9 cellular contexts compared by ENCODE assay signal in the genomic region with DNA sequence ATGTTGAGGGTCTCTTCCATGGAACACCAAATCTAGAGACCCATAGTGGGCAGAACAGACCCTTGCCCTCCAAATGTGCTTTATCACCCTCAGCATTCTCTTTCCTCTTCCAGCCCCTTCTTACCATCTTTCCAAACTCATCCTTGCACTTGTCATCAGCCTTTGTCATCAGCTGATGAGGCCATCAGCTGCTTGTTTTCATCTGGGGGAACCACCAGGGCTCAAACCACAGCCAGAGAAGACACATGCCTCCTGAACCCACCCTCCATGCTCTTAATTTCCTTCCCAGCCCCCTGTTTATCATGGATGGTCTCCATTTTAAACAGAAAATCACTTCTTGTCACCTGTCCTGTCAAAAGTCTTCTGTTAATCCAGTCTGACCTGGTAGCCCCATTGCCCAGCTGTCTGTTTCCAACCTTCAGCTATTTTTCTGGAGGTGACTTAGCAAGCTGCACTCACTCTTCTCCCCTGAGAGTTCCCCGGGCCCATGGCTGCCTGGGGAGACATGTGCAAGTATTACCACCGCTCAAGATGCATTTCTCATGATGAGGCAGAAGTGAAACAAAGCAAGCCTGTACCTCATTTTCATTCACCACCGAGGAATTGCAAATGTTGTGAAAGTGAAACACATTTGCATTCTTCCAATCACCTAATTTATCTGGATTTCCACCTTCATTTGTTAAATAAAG. TPM values are rescaled to one million over a fixed set of nuclear protein-coding genes. Genes with fewer than 3 reads are reported as not detected.
DNase-seq lines count a peak whose midpoint lies in the region; ATAC-seq and TF ChIP-seq lines count a peak whose summit lies in the region.
"Had no signal": no experiment of that assay in that cellular context is flagged by ENCODE, and none has a peak within 500 bp of the region (broad histone marks: within the 10 kb centered on the region; RNA-seq: fewer than 3 reads in every experiment).

No MANE protein-coding gene starts in this region.

- peaks cover 4% of the 10 kb centered on the region for H3K4me1 Mint-ChIP-seq in activated naive CD8-positive, alpha-beta T cell treated with anti-CD3 and anti-CD28 coated beads for 36 hours
- no peaks in the 10 kb centered on the region for H3K4me1 Mint-ChIP-seq in MCF 10A (ENCODE audit: insufficient read depth, unreplicated experiment)

- intact Hi-C loops in MCF 10A (cut with micrococcal nuclease): no loop called here

- no peaks in the 10 kb centered on the region for H3K9me3 Mint-ChIP-seq in activated naive CD8-positive, alpha-beta T cell treated with anti-CD3 and anti-CD28 coated beads for 36 hours
- H3K9me3 Mint-ChIP-seq in MCF 10A (ENCODE audit: unreplicated experiment): no peaks in the 10 kb centered on the region

- BruUV-seq in MCF 10A (replicated peaks; lab: Mats Ljungman, UMichigan): no TSS peak

- peak overlapping the region; percentile 12 for H3K27ac Mint-ChIP-seq in activated naive CD8-positive, alpha-beta T cell treated with anti-CD3 and anti-CD28 coated beads for 36 hours
- H3K27ac Mint-ChIP-seq in MCF 10A (ENCODE audit: low read depth, unreplicated experiment): no peak overlapping the region
- H3K27ac Mint-ChIP-seq: activated naive CD8-positive, alpha-beta T cell had no signal

- ATAC-seq in GM19438 (IDR thresholded peaks at IDR 0.05; ENCODE audit: low read depth, unreplicated experiment): peak; percentile 100
- ATAC-seq in HG03103 (IDR thresholded peaks at IDR 0.05; ENCODE audit: low read depth, unreplicated experiment): peak; percentile 100

- TF ChIP-seq CTCF in GM13977 (IDR thresholded peaks at IDR 0.05; ENCODE audit: extremely low read depth, insufficient read depth, missing control alignments) (no peak), MCF 10A (IDR thresholded peaks at IDR 0.05; ENCODE audit: unreplicated experiment) (no peak)

- in situ Hi-C loops in GM13977 (cut with MboI; ENCODE audit: low pct_unique_long_range_greater_than_20kb, low sequenced_read_pairs, unreplicated experiment): no loop called here

- POLR2A ChIA-PET in MCF 10A (lab: Yijun Ruan, JAX): no interaction called here

- H3K4me3 Mint-ChIP-seq in activated naive CD8-positive, alpha-beta T cell treated with anti-CD3 and anti-CD28 coated beads for 36 hours: no peak overlapping the region
- no peak overlapping the region for H3K4me3 Mint-ChIP-seq in MCF 10A (ENCODE audit: unreplicated experiment)
- H3K4me3 Mint-ChIP-seq: activated naive CD8-positive, alpha-beta T cell had no signal

- peak; percentile 81 for DNase-seq in GM13977 (ENCODE audit: low spot score)
- DNase-seq in activated naive CD8-positive, alpha-beta T cell treated with anti-CD3 and anti-CD28 coated beads for 36 hours: no peak
- DNase-seq in MCF 10A (ENCODE audit: unreplicated experiment): no peak
- DNase-seq in hypothalamus (lab: John Stamatoyannopoulos, UW): no peak
- no peak for DNase-seq in EL
- no peak for DNase-seq in amniotic stem cell (lab: John Stamatoyannopoulos, UW)

- H3K36me3 Mint-ChIP-seq in activated naive CD8-positive, alpha-beta T cell treated with anti-CD3 and anti-CD28 coated beads for 36 hours: no peaks in the 10 kb centered on the region
- H3K36me3 Mint-ChIP-seq in MCF 10A (ENCODE audit: insufficient read depth, unreplicated experiment): no peaks in the 10 kb centered on the region
- H3K36me3 Mint-ChIP-seq: activated naive CD8-positive, alpha-beta T cell had no signal

- CTCF ChIA-PET in MCF 10A (lab: Yijun Ruan, JAX): interaction anchor here (0.9 to 4.4 kb wide), 2 partner anchors 12 to 635 kb away, joined by 3 to 28 read pairs; no protein-coding TSS in a partner anchor

- H3K27me3 Mint-ChIP-seq in activated naive CD8-positive, alpha-beta T cell treated with anti-CD3 and anti-CD28 coated beads for 36 hours: peaks cover 9% of the 10 kb centered on the region
- H3K27me3 Mint-ChIP-seq in MCF 10A (ENCODE audit: insufficient read depth, unreplicated experiment): peaks cover 30% of the 10 kb centered on the region

RNA-seq across cellular contexts. Expression of gene SYNM, which starts 14.7 kb away (rescaled TPM):
- total RNA-seq in activated naive CD8-positive, alpha-beta T cell treated with anti-CD3 and anti-CD28 coated beads for 36 hours: under 1 TPM; 0.12 to 0.14 TPM
- 0.12 TPM in 2 replicates for total RNA-seq in MCF 10A (2022)
